Comparison of ENCODE assay signal across 1 cellular context in the genomic region with DNA sequence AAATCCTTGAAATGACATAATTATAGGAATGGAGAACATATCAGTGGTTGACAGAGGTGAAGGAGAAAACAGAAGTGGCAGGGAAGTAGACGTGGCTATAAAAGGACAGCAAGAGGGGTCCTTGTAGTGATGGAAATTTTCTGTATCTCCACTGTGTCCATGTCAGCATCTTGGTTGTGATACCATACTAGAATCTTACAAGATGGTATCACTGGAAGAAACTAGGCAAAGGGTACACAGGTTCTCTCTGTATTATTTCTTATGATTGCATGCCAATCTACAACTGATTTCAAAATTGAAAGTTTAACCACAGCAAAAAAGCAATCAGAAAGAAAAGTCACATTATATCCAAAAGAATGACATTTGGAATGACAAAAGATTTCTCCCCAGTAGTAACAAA.
TF ChIP-seq lines count a peak whose summit lies in the region.

No MANE protein-coding gene starts in this region.

TF ChIP-seq in HepG2, 621 proteins besides CTCF, POLR2A, EP300 and RAD21:
- no peak for TF ChIP-seq HMGA1 (CRISPR knock-in tag; conservative IDR thresholded peaks at IDR 0.05)
- TF ChIP-seq, protein P1, sequence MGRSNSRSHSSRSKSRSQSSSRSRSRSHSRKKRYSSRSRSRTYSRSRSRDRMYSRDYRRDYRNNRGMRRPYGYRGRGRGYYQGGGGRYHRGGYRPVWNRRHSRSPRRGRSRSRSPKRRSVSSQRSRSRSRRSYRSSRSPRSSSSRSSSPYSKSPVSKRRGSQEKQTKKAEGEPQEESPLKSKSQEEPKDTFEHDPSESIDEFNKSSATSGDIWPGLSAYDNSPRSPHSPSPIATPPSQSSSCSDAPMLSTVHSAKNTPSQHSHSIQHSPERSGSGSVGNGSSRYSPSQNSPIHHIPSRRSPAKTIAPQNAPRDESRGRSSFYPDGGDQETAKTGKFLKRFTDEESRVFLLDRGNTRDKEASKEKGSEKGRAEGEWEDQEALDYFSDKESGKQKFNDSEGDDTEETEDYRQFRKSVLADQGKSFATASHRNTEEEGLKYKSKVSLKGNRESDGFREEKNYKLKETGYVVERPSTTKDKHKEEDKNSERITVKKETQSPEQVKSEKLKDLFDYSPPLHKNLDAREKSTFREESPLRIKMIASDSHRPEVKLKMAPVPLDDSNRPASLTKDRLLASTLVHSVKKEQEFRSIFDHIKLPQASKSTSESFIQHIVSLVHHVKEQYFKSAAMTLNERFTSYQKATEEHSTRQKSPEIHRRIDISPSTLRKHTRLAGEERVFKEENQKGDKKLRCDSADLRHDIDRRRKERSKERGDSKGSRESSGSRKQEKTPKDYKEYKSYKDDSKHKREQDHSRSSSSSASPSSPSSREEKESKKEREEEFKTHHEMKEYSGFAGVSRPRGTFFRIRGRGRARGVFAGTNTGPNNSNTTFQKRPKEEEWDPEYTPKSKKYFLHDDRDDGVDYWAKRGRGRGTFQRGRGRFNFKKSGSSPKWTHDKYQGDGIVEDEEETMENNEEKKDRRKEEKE (IDR thresholded peaks at IDR 0.05), result no peak
